26 cellular contexts compared by ENCODE assay signal in the genomic region with DNA sequence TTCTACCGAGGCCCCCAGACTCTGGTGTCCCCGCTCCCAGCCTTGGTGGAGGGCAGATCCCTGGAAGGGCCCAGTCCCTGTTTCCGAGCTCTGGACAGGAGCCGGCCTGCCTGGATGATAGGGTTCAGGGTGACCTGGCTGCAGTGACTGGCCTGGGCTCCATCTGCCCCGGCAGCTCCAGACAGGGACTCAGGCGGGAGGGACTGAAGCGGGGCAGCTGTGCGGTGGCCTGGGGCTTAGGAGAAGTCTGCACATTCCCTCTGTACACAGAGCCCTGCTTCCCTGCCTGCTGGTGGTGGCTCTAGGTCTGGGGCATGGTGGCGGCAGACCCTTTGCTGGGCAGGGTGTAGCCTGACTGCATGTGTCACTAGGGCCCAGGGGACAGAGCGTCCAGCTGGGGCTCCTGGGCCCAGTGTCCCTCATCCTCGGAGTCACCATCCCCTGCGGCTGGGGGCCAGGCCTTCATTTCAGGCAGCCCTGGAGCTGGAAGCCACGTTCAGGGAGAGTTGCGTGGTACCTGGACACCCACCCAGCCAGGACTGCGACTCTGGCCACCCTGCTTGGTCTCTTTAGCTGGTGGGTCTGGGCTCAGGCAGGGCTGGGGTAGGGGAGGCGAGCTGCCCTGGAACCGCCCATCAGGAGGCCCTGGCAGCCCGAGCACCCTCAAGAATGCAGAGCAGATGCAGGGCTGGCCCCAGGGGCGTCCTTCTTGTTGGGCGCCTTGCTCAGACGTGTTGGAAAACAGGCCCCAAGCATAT. TPM values are rescaled to one million over a fixed set of nuclear protein-coding genes. Genes with fewer than 3 reads are reported as not detected.
A peak's percentile ranks its signal among the peaks of the same experiment; 100 is the strongest.
DNase-seq lines count a peak whose midpoint lies in the region; ATAC-seq, FAIRE-seq and TF ChIP-seq lines count a peak whose summit lies in the region.
"Had no signal": no experiment of that assay in that cellular context is flagged by ENCODE, and none has a peak within 500 bp of the region (broad histone marks: within the 10 kb centered on the region; RNA-seq: fewer than 3 reads in every experiment).

No MANE protein-coding gene starts in this region.

- no peak overlapping the region for H3K23ac ChIP-seq in mesenchymal stem cell (ENCODE audit: low read length in 2 of 2)

- no peaks in the 10 kb centered on the region for H3K79me1 ChIP-seq in mesenchymal stem cell (replicated peaks; ENCODE audit: low read length, poor library complexity, severe bottlenecking)

- no TSS peak for BruUV-seq in K562 (replicated peaks; lab: Mats Ljungman, UMichigan)

- H3K9ac ChIP-seq in K562 (ENCODE audit: insufficient read depth in 1 of 2, low read depth in 2 of 2, low read length in 2 of 2) = no peak overlapping the region; a peak in 1 of 4 replicates
- no peak overlapping the region for H3K9ac ChIP-seq in mesenchymal stem cell (ENCODE audit: low read length)

- H3K4me1 ChIP-seq in right atrium auricular region = peaks cover 0 to 18% of the 10 kb centered on the region in 2 donors
- H3K4me1 ChIP-seq in K562 (replicated peaks in 1 of 2; ENCODE audit: control insufficient read depth in 2 of 2, insufficient read depth in 2 of 2, low read length in 2 of 2) = peaks cover 0 to 40% of the 10 kb centered on the region in 2 experiments; a peak in 2 of 5 replicates
- peaks cover 0 to 11% (median 0%) of the 10 kb centered on the region in 4 donors for H3K4me1 ChIP-seq in right lobe of liver
- H3K4me1 ChIP-seq in upper lobe of right lung = no peaks in the 10 kb centered on the region
- peaks cover 34% of the 10 kb centered on the region for H3K4me1 ChIP-seq in mesenchymal stem cell (ENCODE audit: control insufficient read depth, insufficient read depth, low read depth, low read length)
- H3K4me1 ChIP-seq: thyroid gland had no signal

- POLR2A ChIA-PET in K562 (lab: Yijun Ruan, JAX) = interaction anchor here (0.6 to 1.1 kb wide), 4 partner anchors 11 to 166 kb away, joined by 3 to 5 read pairs (median 4); no protein-coding TSS in a partner anchor

- no peak overlapping the region for H4K8ac ChIP-seq in mesenchymal stem cell (ENCODE audit: low read length)

- H2BK5ac ChIP-seq in mesenchymal stem cell (ENCODE audit: low read depth, low read length, poor library complexity, severe bottlenecking) = no peak overlapping the region

- in situ Hi-C loops in K562 (cut with MboI) = no loop called here

- H3K4ac ChIP-seq in mesenchymal stem cell (ENCODE audit: low read depth in 1 of 2, low read length in 2 of 2) = no peak overlapping the region

- H4K91ac ChIP-seq in mesenchymal stem cell (ENCODE audit: low read length) = no peak overlapping the region

- TF ChIP-seq EP300 in K562 (IDR thresholded peaks at IDR 0.05; ENCODE audit: low read length) = no peak

- TF ChIP-seq POLR2A in K562 (conservative IDR thresholded peaks at IDR 0.05) (no peak), right lobe of liver (IDR thresholded peaks at IDR 0.05) (no peak)

- H3K18ac ChIP-seq in mesenchymal stem cell (ENCODE audit: low read depth in 1 of 2, low read length in 2 of 2) = no peak overlapping the region

- CTCF ChIA-PET in K562 (lab: Yijun Ruan, JAX; ENCODE audit: low intra/inter-chr PET ratio) = no interaction called here

- H3K4me2 ChIP-seq in K562 (ENCODE audit: insufficient read depth, low read length) (no peak overlapping the region), mesenchymal stem cell (ENCODE audit: low read length, poor library complexity, severe bottlenecking) (no peak overlapping the region)
- H3K4me2 ChIP-seq: GM23338 had no signal

- H3K9me1 ChIP-seq in K562 (ENCODE audit: control insufficient read depth, insufficient read depth, low read length) = no peaks in the 10 kb centered on the region

- 2% methylated on average over 21 of the region's 21 CpGs for WGBS in K562 (ENCODE audit: insufficient coverage, low coverage, missing lambda C conversion rate)
- no CpG with 5 or more reads among the region's 21 CpGs for WGBS in right lobe of liver (ENCODE audit: insufficient coverage, low coverage, low lambda C conversion rate, missing lambda C conversion rate)
- WGBS in mesenchymal stem cell = 87% methylated on average over 21 of the region's 21 CpGs

- H2BK15ac ChIP-seq in mesenchymal stem cell (ENCODE audit: low read depth, poor library complexity, severe bottlenecking) = no peak overlapping the region

- H3K14ac ChIP-seq in mesenchymal stem cell (ENCODE audit: low read length in 2 of 2) = no peak overlapping the region

- no peak overlapping the region for H2BK12ac ChIP-seq in mesenchymal stem cell (ENCODE audit: low read length in 2 of 2)

- H2BK120ac ChIP-seq in mesenchymal stem cell (ENCODE audit: low read depth, low read length) = no peak overlapping the region

- intact Hi-C loops in Right ventricle myocardium superior (cut with DNase I) (no loop called here), K562 (cut with micrococcal nuclease) (no loop called here), right lobe of liver (cut with DNase I) (no loop called here), upper lobe of right lung (cut with DNase I) (no loop called here)

- no peak overlapping the region for H2AFZ ChIP-seq in K562 (ENCODE audit: low read depth, low read length)
- H2AFZ ChIP-seq in mesenchymal stem cell (ENCODE audit: low read depth, low read length) = no peak overlapping the region
- H2AFZ ChIP-seq: GM23338 had no signal

- ATAC-seq in Right ventricle myocardium superior (ENCODE audit: poor library complexity) = no peak
- peak; percentile 9; the same call in 1 of the 3 replicates for ATAC-seq in K562
- ATAC-seq in right lobe of liver = no peak
- no peak for ATAC-seq in upper lobe of right lung
- ATAC-seq in HG03571 (IDR thresholded peaks at IDR 0.05; ENCODE audit: unreplicated experiment) = no peak
- ATAC-seq: GM23338; mucosa of descending colon; natural killer cell treated with Interleukin-12 subunit alpha and Interleukin-12 subunit beta and Interleukin-15 and Interleukin-18, amount 100 ng/mL, for 72 hours had no signal

- TF ChIP-seq CTCF in right atrium auricular region (IDR thresholded peaks at IDR 0.05) = no peak
- TF ChIP-seq CTCF in K562 (IDR thresholded peaks at IDR 0.05 in 2 of 3, conservative IDR thresholded peaks at IDR 0.05 in 1 of 3; ENCODE audit: insufficient read depth in 2 of 3, low read depth in 1 of 3, low read length in 3 of 3) = no peak
- no peak for TF ChIP-seq CTCF in right lobe of liver (IDR thresholded peaks at IDR 0.05)
- TF ChIP-seq CTCF in upper lobe of right lung (IDR thresholded peaks at IDR 0.05) = no peak

- H3K27ac ChIP-seq in right atrium auricular region (no peak overlapping the region), K562 (ENCODE audit: extremely low read depth, low read depth, low read length) (no peak overlapping the region), right lobe of liver (no peak overlapping the region), upper lobe of right lung (no peak overlapping the region), mesenchymal stem cell (ENCODE audit: low read length, poor library complexity, severe bottlenecking) (no peak overlapping the region)
- H3K27ac ChIP-seq: thyroid gland had no signal

- no peak for TF ChIP-seq RAD21 in K562 (CRISPR knock-in tag; conservative IDR thresholded peaks at IDR 0.05 in 1 of 2, IDR thresholded peaks at IDR 0.05 in 1 of 2)

- no peak for FAIRE-seq in K562 (lab: Jason Lieb, UNC)
- FAIRE-seq: G401.6 had no signal

- H3K4me3 ChIP-seq in right atrium auricular region (no peak overlapping the region), K562 (no peak overlapping the region), right lobe of liver (no peak overlapping the region), upper lobe of right lung (no peak overlapping the region), mesenchymal stem cell (ENCODE audit: insufficient read depth in 1 of 2, low read depth in 1 of 2, low read length in 2 of 2) (no peak overlapping the region)
- H3K4me3 ChIP-seq: esophagus squamous epithelium, GM23338, mucosa of descending colon, thyroid gland had no signal

- no peaks in the 10 kb centered on the region for H3K27me3 ChIP-seq in right atrium auricular region
- peaks cover 63 to 94% of the 10 kb centered on the region in 2 experiments; a peak in 4 of 5 replicates for H3K27me3 ChIP-seq in K562 (ENCODE audit: control insufficient read depth in 2 of 2, insufficient read depth in 2 of 2, low read length in 2 of 2)
- H3K27me3 ChIP-seq in right lobe of liver = no peaks in the 10 kb centered on the region
- no peaks in the 10 kb centered on the region for H3K27me3 ChIP-seq in upper lobe of right lung
- peaks cover 0 to 85% of the 10 kb centered on the region in 2 experiments for H3K27me3 ChIP-seq in mesenchymal stem cell (ENCODE audit: control insufficient read depth in 1 of 2, insufficient read depth in 1 of 2, low read length in 2 of 2)
- H3K27me3 ChIP-seq: esophagus squamous epithelium, thyroid gland had no signal

- DNase-seq in Right ventricle myocardium superior = peak; percentile 30
- DNase-seq in right atrium auricular region (ENCODE audit: low spot score) = no peak
- DNase-seq in K562 (ENCODE audit: extremely low read depth in 1 of 4, low spot score in 3 of 4) = no peak
- peak in 2 of 3 donors; percentile 15 to 35 for DNase-seq in right lobe of liver
- DNase-seq in upper lobe of right lung = peak; percentile 61
- DNase-seq in mesenchymal stem cell = no peak
- DNase-seq in activated CD4-positive, alpha-beta T cell treated with anti-CD3 and anti-CD28 coated beads for 1 hour = no peak
- DNase-seq: activated gamma-delta T cell treated with Interleukin-2 at 50 U/mL for 16 hours; activated T-cell treated with anti-CD3 and anti-CD28 coated beads, Interleukin-2, amount 50 U/mL, for 1 hour; central memory CD4-positive, alpha-beta T cell; DMS53; esophagus squamous epithelium; foreskin melanocyte; hippocampal formation; NCI-H1105; NCI-H2029 treated with DMSO at 0.1 percent for 48 hours; NCI-H345; NCI-H748 treated with DMSO at 0.1 percent for 48 hours; thyroid gland had no signal

- H3K79me2 ChIP-seq in K562 (ENCODE audit: control insufficient read depth, insufficient read depth, low read length) = no peaks in the 10 kb centered on the region

- H3K9me3 ChIP-seq in right atrium auricular region (no peaks in the 10 kb centered on the region), K562 (replicated peaks; ENCODE audit: control insufficient read depth, insufficient read depth, low read depth, low read length) (no peaks in the 10 kb centered on the region), right lobe of liver (no peaks in the 10 kb centered on the region), upper lobe of right lung (no peaks in the 10 kb centered on the region), mesenchymal stem cell (ENCODE audit: control insufficient read depth, low read length) (no peaks in the 10 kb centered on the region)
- H3K9me3 ChIP-seq: esophagus squamous epithelium, mucosa of descending colon, thyroid gland had no signal

- H2AK5ac ChIP-seq in mesenchymal stem cell (ENCODE audit: low read length, severe bottlenecking) = no peak overlapping the region

- H4K20me1 ChIP-seq in K562 (replicated peaks; ENCODE audit: control insufficient read depth, insufficient read depth, low read length) = peaks cover 51% of the 10 kb centered on the region

- H3K36me3 ChIP-seq in right atrium auricular region = no peaks in the 10 kb centered on the region
- no peaks in the 10 kb centered on the region for H3K36me3 ChIP-seq in K562 (ENCODE audit: control insufficient read depth, insufficient read depth, low read length)
- no peaks in the 10 kb centered on the region for H3K36me3 ChIP-seq in right lobe of liver
- no peaks in the 10 kb centered on the region for H3K36me3 ChIP-seq in upper lobe of right lung
- no peaks in the 10 kb centered on the region for H3K36me3 ChIP-seq in mesenchymal stem cell (ENCODE audit: control insufficient read depth in 1 of 2, insufficient read depth in 2 of 2, low read depth in 1 of 2, low read length in 2 of 2)

RNA-seq across cellular contexts. Expression of gene ARHGEF16, which starts 9.6 kb away (rescaled TPM):
- total RNA-seq in Right ventricle myocardium superior = 0.89 TPM
- total RNA-seq in right atrium auricular region = 1 to 10 TPM in 1 of 2 donors, under 1 TPM in 1; 0.22 to 1.5 TPM
- total RNA-seq in K562 (2011; cell fraction: chromatin; rRNA removed; ENCODE audit: low replicate concordance) = 1.6 and 7.5 TPM in 2 replicates
- 3.9 and 5.7 TPM in 2 replicates for total RNA-seq in K562 (2011; cell fraction: nucleolus; rRNA removed)
- 2.1 and 3.2 TPM in 2 replicates for total RNA-seq in K562 (2011; cell fraction: nucleoplasm; rRNA removed)
- 0.45 and 0.94 TPM in 2 replicates for total RNA-seq in K562 (2014; rRNA removed)
- 0.06 and 0.15 TPM in 2 replicates for total RNA-seq in K562 (2014; rRNA removed; fragmentation: Illumina TruSeq; extraction: Trizol)
- total RNA-seq in K562 (2015; rRNA removed; fragmentation: Illumina TruSeq; extraction: Trizol) = 0.11 and 0.25 TPM in 2 replicates
- total RNA-seq in K562 (2021) = 0.98 and 1.2 TPM in 2 replicates
- 0.78 and 0.93 TPM in 2 replicates for polyA plus RNA-seq in K562 (2011; rRNA removed)
- polyA plus RNA-seq in K562 (2011; cell fraction: cytosol; rRNA removed) = 0.49 and 1.9 TPM in 2 replicates
- 2.9 and 7.4 TPM in 2 replicates for polyA plus RNA-seq in K562 (2011; cell fraction: nucleus; rRNA removed)
- 0.49 and 2.9 TPM in 2 replicates for polyA plus RNA-seq in K562 (2012)
- 0.49 and 0.66 TPM in 2 replicates for polyA plus RNA-seq in K562 (2014; fragmentation: Illumina TruSeq; extraction: Trizol)
- polyA plus RNA-seq in K562 (2014; fragmentation: Nextera tagmentation; extraction: Ambion mirVana) = not detected
- polyA plus RNA-seq in K562 (2014; rRNA removed) = 0.78 and 1.2 TPM in 2 replicates
- polyA minus RNA-seq in K562 (2011; rRNA and poly(A)+ RNA removed) = 1.3 and 3.0 TPM in 2 replicates
- polyA minus RNA-seq in K562 (2011; cell fraction: cytosol; rRNA and poly(A)+ RNA removed) = 0.91 and 1.5 TPM in 2 replicates
- polyA minus RNA-seq in K562 (2011; cell fraction: nucleus; rRNA and poly(A)+ RNA removed) = 2.4 and 4.6 TPM in 2 replicates
- total RNA-seq in right lobe of liver = 10 to 100 TPM in 2 of 6 experiments, 1 to 10 TPM in 4; 2.1 to 16.3 (median 7.5) TPM
- total RNA-seq in upper lobe of right lung = 12.2 TPM
- 0.73 TPM for polyA plus RNA-seq in mesenchymal stem cell (2013, experiment 1 of 2)
- 0.49 TPM for polyA plus RNA-seq in mesenchymal stem cell (2013, experiment 2 of 2)
- total RNA-seq: natural killer cell treated with Interleukin-12 subunit alpha and Interleukin-12 subunit beta and Interleukin-15 and Interleukin-18, amount 100 ng/mL, for 72 hours; T-helper 1 cell treated with Interleukin-12 subunit alpha and Interleukin-12 subunit beta and Interleukin-4 antibody, amounts not matched to agents 30 ng/mL and 1 ng/mL, for 36 hours had no signal
- polyA plus RNA-seq: IgD-negative memory B cell had no signal

Comparison
In these comparisons a context has a peak if more than half of its experiments do, and no peak if none do; other contexts are left out.
1. DNase-seq: peak in Right ventricle myocardium superior (single experiment), right lobe of liver (2 of 3) and upper lobe of right lung (single experiment); none in right atrium auricular region (single experiment), K562 (0 of 4), mesenchymal stem cell (single experiment) and activated CD4-positive, alpha-beta T cell treated with anti-CD3 and anti-CD28 coated beads for 1 hour (single experiment).